In the genomic region with DNA sequence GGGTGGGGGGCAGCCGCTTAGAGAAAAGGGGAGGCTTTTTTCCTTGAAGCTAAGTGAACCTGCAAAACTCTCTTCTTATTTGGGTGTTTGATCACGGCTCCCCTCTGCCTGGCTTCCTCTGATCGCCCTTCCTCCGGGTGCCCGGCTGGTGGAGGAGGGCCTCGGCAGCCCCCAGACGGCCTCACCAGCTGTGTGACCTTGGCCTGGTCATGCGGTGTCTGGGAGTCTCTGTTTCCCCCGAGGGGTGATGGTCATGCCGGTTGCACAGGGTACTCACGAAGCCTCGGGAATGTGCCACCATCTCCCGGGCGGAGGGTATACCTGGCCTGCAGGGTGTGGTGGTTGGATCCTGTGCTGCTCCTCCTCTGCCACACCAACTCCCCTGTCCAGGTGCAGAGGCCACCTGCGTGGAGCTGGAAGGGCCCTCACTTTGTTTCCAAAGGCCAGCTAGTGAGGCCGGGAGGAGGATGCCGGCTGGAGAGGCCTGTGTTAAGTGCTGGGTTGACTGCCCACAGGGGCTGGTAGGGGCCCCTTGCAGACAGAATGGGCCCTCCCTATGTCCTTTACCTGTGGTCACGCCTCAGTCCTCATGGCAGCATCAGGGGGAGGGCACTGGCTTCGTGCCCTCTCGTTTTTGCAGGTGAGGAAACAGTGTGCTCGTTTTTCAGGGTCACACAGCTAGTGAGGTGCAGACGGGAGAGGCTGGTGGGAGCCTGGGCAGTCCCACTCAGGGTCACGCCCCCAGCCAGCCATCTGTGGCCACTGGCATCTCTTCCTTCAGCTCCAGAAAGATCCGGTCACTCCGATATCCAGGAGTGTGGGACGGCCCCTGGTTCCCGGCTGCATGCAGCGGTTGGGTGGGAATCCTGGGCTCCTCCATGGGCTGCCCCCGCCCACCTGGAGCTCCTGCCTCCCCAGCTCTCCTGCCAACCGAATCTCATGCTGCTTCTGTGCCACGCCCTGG, we compare ENCODE assay signal across 2 cellular contexts.
TF ChIP-seq lines count a peak whose summit lies in the region.

No MANE protein-coding gene starts in this region.

TF ChIP-seq in HEK293, 187 proteins besides CTCF, POLR2A, EP300 and RAD21:
- TF ChIP-seq, protein P1, sequence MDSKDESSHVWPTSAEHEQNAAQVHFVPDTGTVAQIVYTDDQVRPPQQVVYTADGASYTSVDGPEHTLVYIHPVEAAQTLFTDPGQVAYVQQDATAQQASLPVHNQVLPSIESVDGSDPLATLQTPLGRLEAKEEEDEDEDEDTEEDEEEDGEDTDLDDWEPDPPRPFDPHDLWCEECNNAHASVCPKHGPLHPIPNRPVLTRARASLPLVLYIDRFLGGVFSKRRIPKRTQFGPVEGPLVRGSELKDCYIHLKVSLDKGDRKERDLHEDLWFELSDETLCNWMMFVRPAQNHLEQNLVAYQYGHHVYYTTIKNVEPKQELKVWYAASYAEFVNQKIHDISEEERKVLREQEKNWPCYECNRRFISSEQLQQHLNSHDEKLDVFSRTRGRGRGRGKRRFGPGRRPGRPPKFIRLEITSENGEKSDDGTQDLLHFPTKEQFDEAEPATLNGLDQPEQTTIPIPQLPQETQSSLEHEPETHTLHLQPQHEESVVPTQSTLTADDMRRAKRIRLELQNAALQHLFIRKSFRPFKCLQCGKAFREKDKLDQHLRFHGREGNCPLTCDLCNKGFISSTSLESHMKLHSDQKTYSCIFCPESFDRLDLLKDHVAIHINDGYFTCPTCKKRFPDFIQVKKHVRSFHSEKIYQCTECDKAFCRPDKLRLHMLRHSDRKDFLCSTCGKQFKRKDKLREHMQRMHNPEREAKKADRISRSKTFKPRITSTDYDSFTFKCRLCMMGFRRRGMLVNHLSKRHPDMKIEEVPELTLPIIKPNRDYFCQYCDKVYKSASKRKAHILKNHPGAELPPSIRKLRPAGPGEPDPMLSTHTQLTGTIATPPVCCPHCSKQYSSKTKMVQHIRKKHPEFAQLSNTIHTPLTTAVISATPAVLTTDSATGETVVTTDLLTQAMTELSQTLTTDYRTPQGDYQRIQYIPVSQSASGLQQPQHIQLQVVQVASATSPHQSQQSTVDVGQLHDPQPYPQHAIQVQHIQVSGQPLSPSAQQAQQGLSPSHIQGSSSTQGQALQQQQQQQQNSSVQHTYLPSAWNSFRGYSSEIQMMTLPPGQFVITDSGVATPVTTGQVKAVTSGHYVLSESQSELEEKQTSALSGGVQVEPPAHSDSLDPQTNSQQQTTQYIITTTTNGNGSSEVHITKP (tag by site-specific recombination; IDR thresholded peaks at IDR 0.05): peak; percentile 81
- no peak for TF ChIP-seq ZNF521 (tag by site-specific recombination; IDR thresholded peaks at IDR 0.05)
- no peak for TF ChIP-seq ZNF274 (IDR thresholded peaks at IDR 0.05; ENCODE audit: low read length)
- TF ChIP-seq ZNF274 (tag by site-specific recombination; IDR thresholded peaks at IDR 0.05; ENCODE audit: borderline replicate concordance): no peak
- TF ChIP-seq ZNF132 (tag by site-specific recombination; IDR thresholded peaks at IDR 0.05; ENCODE audit: borderline replicate concordance): no peak

TF ChIP-seq in H1, 55 proteins besides CTCF, POLR2A, EP300 and RAD21 (continued from another document):
- TF ChIP-seq TAF1 (IDR thresholded peaks at IDR 0.05; ENCODE audit: low read depth, low read length): no peak
- no peak for TF ChIP-seq CHD1 (IDR thresholded peaks at IDR 0.05; ENCODE audit: low read depth, low read length)
- TF ChIP-seq, protein P2, sequence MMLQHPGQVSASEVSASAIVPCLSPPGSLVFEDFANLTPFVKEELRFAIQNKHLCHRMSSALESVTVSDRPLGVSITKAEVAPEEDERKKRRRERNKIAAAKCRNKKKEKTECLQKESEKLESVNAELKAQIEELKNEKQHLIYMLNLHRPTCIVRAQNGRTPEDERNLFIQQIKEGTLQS (IDR thresholded peaks at IDR 0.05; ENCODE audit: insufficient read depth, low read depth, low read length): no peak
